ENCODE assay signal across 9 cellular contexts in the genomic region with DNA sequence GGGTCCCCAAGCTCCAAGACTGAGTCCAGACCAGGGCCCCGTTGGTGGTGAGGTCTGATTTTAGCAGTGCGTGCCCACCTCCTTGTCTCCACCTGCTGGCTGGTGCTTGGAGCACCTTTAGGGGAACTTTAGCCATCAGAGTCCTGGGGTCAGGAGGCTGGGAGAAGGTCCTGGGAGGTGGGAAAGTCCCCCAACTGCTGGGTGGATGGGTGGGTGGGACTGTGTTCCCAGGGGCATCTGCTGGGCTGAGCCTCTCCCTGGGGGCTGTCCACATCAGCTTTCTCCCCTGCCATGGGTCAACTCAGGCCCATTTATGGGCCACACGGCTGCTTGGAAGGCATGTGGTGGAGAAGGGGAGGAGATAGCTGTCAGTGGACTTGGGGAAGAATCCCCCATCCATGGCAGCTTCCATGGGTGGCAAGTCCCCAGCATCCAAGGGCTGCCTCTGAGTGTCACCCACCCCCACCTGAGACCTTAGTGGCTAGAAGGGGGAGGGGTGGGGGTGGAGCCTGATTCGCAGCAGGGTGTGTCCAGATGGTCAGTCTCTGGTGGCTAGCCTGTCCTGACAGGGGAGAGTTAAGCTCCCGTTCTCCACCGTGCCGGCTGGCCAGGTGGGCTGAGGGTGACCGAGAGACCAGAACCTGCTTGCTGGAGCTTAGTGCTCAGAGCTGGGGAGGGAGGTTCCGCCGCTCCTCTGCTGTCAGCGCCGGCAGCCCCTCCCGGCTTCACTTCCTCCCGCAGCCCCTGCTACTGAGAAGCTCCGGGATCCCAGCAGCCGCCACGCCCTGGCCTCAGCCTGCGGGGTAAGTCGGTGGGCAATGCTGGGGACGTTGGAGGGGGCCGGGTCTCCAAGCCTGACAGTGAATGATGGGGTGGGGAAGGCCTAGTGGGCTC. TPM values are rescaled to one million over a fixed set of nuclear protein-coding genes. Genes with fewer than 3 reads are reported as not detected.
A peak's percentile ranks its signal among the peaks of the same experiment; 100 is the strongest.
DNase-seq lines count a peak whose midpoint lies in the region; ATAC-seq, FAIRE-seq and TF ChIP-seq lines count a peak whose summit lies in the region.
"Had no signal": no experiment of that assay in that cellular context is flagged by ENCODE, and none has a peak within 500 bp of the region (broad histone marks: within the 10 kb centered on the region; RNA-seq: fewer than 3 reads in every experiment).

A gene with protein sequence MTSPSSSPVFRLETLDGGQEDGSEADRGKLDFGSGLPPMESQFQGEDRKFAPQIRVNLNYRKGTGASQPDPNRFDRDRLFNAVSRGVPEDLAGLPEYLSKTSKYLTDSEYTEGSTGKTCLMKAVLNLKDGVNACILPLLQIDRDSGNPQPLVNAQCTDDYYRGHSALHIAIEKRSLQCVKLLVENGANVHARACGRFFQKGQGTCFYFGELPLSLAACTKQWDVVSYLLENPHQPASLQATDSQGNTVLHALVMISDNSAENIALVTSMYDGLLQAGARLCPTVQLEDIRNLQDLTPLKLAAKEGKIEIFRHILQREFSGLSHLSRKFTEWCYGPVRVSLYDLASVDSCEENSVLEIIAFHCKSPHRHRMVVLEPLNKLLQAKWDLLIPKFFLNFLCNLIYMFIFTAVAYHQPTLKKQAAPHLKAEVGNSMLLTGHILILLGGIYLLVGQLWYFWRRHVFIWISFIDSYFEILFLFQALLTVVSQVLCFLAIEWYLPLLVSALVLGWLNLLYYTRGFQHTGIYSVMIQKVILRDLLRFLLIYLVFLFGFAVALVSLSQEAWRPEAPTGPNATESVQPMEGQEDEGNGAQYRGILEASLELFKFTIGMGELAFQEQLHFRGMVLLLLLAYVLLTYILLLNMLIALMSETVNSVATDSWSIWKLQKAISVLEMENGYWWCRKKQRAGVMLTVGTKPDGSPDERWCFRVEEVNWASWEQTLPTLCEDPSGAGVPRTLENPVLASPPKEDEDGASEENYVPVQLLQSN (plus strand): TSS at position 541 of the 894 bp plus-strand sequence. CDS start 2,098 bp downstream, outside the sequence.

- no peaks in the 10 kb centered on the region for H3K36me3 ChIP-seq in Caco-2 (ENCODE audit: control insufficient read depth, insufficient read depth, low read length)
- no peaks in the 10 kb centered on the region for H3K36me3 ChIP-seq in GM23248 (ENCODE audit: low read depth)
- H3K36me3 ChIP-seq in OCI-LY7 (ENCODE audit: insufficient read depth, low read length), result peaks cover 7% of the 10 kb centered on the region; the same call in 1 of the 2 replicates
- no peaks in the 10 kb centered on the region for H3K36me3 ChIP-seq in adipocyte (ENCODE audit: control insufficient read depth, insufficient read depth, low read length, severe bottlenecking)
- H3K36me3 ChIP-seq in keratinocyte (ENCODE audit: control insufficient read depth in 2 of 2, extremely low read depth in 1 of 2, insufficient read depth in 2 of 2, low read length in 2 of 2), result no peaks in the 10 kb centered on the region

- intact Hi-C loops in Caco-2 (cut with micrococcal nuclease; ENCODE audit: unreplicated experiment), result loop anchor here (2.0 kb wide), 1 partner anchor 52 kb away; no protein-coding TSS in a partner anchor
- intact Hi-C loops in OCI-LY7 (cut with micrococcal nuclease; ENCODE audit: unreplicated experiment), result loop anchor here (1.0 kb wide), 2 partner anchors 29 to 52 kb away; no protein-coding TSS in a partner anchor

- no peak for FAIRE-seq in keratinocyte (lab: Jason Lieb, UNC)

- H3K27me3 Mint-ChIP-seq in Caco-2 (ENCODE audit: insufficient read depth, unreplicated experiment), result no peaks in the 10 kb centered on the region

- BruUV-seq in Caco-2 (replicated peaks; lab: Mats Ljungman, UMichigan) (no TSS peak), OCI-LY7 (replicated peaks; lab: Mats Ljungman, UMichigan) (no TSS peak)

- no peak for ATAC-seq in HG03045 (IDR thresholded peaks at IDR 0.05; ENCODE audit: unreplicated experiment)

- H3K27me3 ChIP-seq in Caco-2 (replicated peaks; ENCODE audit: control insufficient read depth, insufficient read depth, low read length) (no peaks in the 10 kb centered on the region; the same call in 1 of the 2 replicates), GM23248 (replicated peaks; ENCODE audit: insufficient read depth) (no peaks in the 10 kb centered on the region), adipocyte (replicated peaks; ENCODE audit: control insufficient read depth, insufficient read depth, low read length) (no peaks in the 10 kb centered on the region), keratinocyte (ENCODE audit: control insufficient read depth, extremely low read depth, insufficient read depth, low read length) (no peaks in the 10 kb centered on the region)

- TF ChIP-seq CTCF in Caco-2 (IDR thresholded peaks at IDR 0.05; ENCODE audit: insufficient read depth in 1 of 2, low read depth in 1 of 2, low read length in 1 of 2, severe bottlenecking in 1 of 2, unreplicated experiment in 1 of 2), result peak; percentile 49 to 63
- TF ChIP-seq CTCF in OCI-LY7 (conservative IDR thresholded peaks at IDR 0.05; ENCODE audit: low read length), result peak; percentile 85
- peak; percentile 34 to 63 (median 40) for TF ChIP-seq CTCF in keratinocyte (optimal IDR thresholded peaks at IDR 0.05 in 1 of 3, IDR thresholded peaks at IDR 0.05 in 1 of 3, conservative IDR thresholded peaks at IDR 0.05 in 1 of 3; ENCODE audit: extremely low read depth in 1 of 3, insufficient read depth in 2 of 3, low read length in 3 of 3)

- peak within 1 kb of the TSS; percentile 66 for H3K9ac ChIP-seq in GM23248
- peak within 1 kb of the TSS; percentile 89 for H3K9ac ChIP-seq in adipocyte (ENCODE audit: low read length)
- no peak within 1 kb of the TSS for H3K9ac ChIP-seq in keratinocyte (ENCODE audit: control insufficient read depth, extremely low read depth, insufficient read depth, low read length)

- H3K4me2 ChIP-seq in GM23248 (ENCODE audit: unreplicated experiment), result peak within 1 kb of the TSS; percentile 61
- peak within 1 kb of the TSS; percentile 94 for H3K4me2 ChIP-seq in OCI-LY7 (ENCODE audit: low read length)
- H3K4me2 ChIP-seq in keratinocyte (ENCODE audit: control insufficient read depth, extremely low read depth, insufficient read depth, low read depth, low read length), result no peak within 1 kb of the TSS

- H3K4me1 ChIP-seq in Caco-2, result peaks cover 10% of the 10 kb centered on the region
- H3K4me1 ChIP-seq in GM23248 (ENCODE audit: insufficient read depth), result peaks cover 30% of the 10 kb centered on the region
- peaks cover 35% of the 10 kb centered on the region for H3K4me1 ChIP-seq in OCI-LY7 (ENCODE audit: insufficient read depth, low read length, poor library complexity, severe bottlenecking)
- peaks cover 34% of the 10 kb centered on the region for H3K4me1 ChIP-seq in adipocyte (ENCODE audit: control insufficient read depth, insufficient read depth, low read length)
- H3K4me1 ChIP-seq in keratinocyte (ENCODE audit: control insufficient read depth, extremely low read depth, insufficient read depth, low read length), result peaks cover 26% of the 10 kb centered on the region

- dilution Hi-C loops in keratinocyte (cut with MboI; ENCODE audit: extremely low pct_ligation_motif_present, low sequenced_read_pairs), result no loop called here

- H4K20me1 ChIP-seq in GM23248 (ENCODE audit: insufficient read depth), result no peaks in the 10 kb centered on the region
- H4K20me1 ChIP-seq in OCI-LY7 (ENCODE audit: insufficient read depth, low read length), result no peaks in the 10 kb centered on the region
- no peaks in the 10 kb centered on the region for H4K20me1 ChIP-seq in keratinocyte (ENCODE audit: control insufficient read depth, extremely low read depth, insufficient read depth, low read length)

- H3K79me2 ChIP-seq in GM23248 (ENCODE audit: insufficient read depth) (no peaks in the 10 kb centered on the region), OCI-LY7 (ENCODE audit: insufficient read depth, low read depth, low read length) (no peaks in the 10 kb centered on the region), keratinocyte (ENCODE audit: control insufficient read depth, insufficient read depth, low read length) (no peaks in the 10 kb centered on the region)

- WGBS in GM23248 (ENCODE audit: low coverage in 1 of 2, low lambda C conversion rate in 2 of 2, missing lambda C conversion rate in 2 of 2), 2 experiments, result 30 to 31% methylated on average over 20 to 21 of the region's 21 CpGs

- in situ Hi-C loops in GM23248 (cut with MboI), result no loop called here

- H3K4me3 ChIP-seq in Caco-2 (ENCODE audit: low read depth, low read length) (no peak within 1 kb of the TSS), GM23248 (peak within 1 kb of the TSS; percentile 69), OCI-LY7 (ENCODE audit: low read depth, low read length, poor library complexity, severe bottlenecking) (peak within 1 kb of the TSS; percentile 71), adipocyte (ENCODE audit: low read length) (peak within 1 kb of the TSS; percentile 81), keratinocyte (ENCODE audit: control insufficient read depth in 2 of 3, extremely low read depth in 1 of 3, insufficient read depth in 2 of 3, low read depth in 1 of 3, low read length in 3 of 3) (no peak within 1 kb of the TSS)
- H3K4me3 ChIP-seq: SK-N-MC had no signal

- peaks cover 28% of the 10 kb centered on the region for H3F3A ChIP-seq in GM23248 (ENCODE audit: insufficient read depth)

- H3K27ac ChIP-seq in GM23248 (no peak within 1 kb of the TSS), OCI-LY7 (ENCODE audit: low read depth, low read length, poor library complexity, severe bottlenecking) (peak within 1 kb of the TSS; percentile 5), keratinocyte (ENCODE audit: control insufficient read depth, insufficient read depth, low read length) (no peak within 1 kb of the TSS)
- H3K27ac ChIP-seq: SK-N-MC had no signal

- H3K9me2 ChIP-seq in GM23248 (ENCODE audit: insufficient read depth) (no peaks in the 10 kb centered on the region), OCI-LY7 (ENCODE audit: insufficient read depth, low read length) (no peaks in the 10 kb centered on the region)

- POLR2A ChIA-PET in Caco-2 (lab: Charles Lee) (interaction anchor here (0.7 kb wide), 1 partner anchor 23 kb away, joined by 4 read pairs; no protein-coding TSS in a partner anchor), OCI-LY7 (lab: Charles Lee) (interaction anchor here (0.5 to 1.6 kb wide), 5 partner anchors 17 to 60 kb away, joined by 3 to 6 read pairs (median 3); a partner anchor contains a TSS)

- CTCF ChIA-PET in Caco-2 (lab: Charles Lee), result interaction anchor here (0.5 to 1.1 kb wide), 5 partner anchors 10 to 52 kb away, joined by 3 to 8 read pairs (median 3); no protein-coding TSS in a partner anchor
- CTCF ChIA-PET in OCI-LY7 (lab: Charles Lee; ENCODE audit: unreplicated experiment), result interaction anchor here (0.6 to 1.5 kb wide), 4 partner anchors 10 to 51 kb away, joined by 3 to 9 read pairs (median 5); no protein-coding TSS in a partner anchor

- H2AFZ ChIP-seq in GM23248 (peak within 1 kb of the TSS; percentile 62), OCI-LY7 (ENCODE audit: low read length) (peak within 1 kb of the TSS; percentile 83; the same call in 1 of the 2 replicates), keratinocyte (ENCODE audit: control insufficient read depth, low read length) (no peak within 1 kb of the TSS)

- H3K9me3 ChIP-seq in Caco-2 (no peaks in the 10 kb centered on the region), GM23248 (ENCODE audit: low read depth) (no peaks in the 10 kb centered on the region), OCI-LY7 (ENCODE audit: low read length) (no peaks in the 10 kb centered on the region), adipocyte (ENCODE audit: control insufficient read depth, low read length) (no peaks in the 10 kb centered on the region), keratinocyte (ENCODE audit: control insufficient read depth, low read depth, low read length) (no peaks in the 10 kb centered on the region)

- H3K4me1 Mint-ChIP-seq in Caco-2 (ENCODE audit: low read depth, unreplicated experiment), result no peaks in the 10 kb centered on the region

- no peaks in the 10 kb centered on the region for H3K9me3 Mint-ChIP-seq in Caco-2 (ENCODE audit: unreplicated experiment)

- DNase-seq in Caco-2 (peak; percentile 58 to 62), GM23248 (no peak), OCI-LY7 (ENCODE audit: low spot score) (peak; percentile 80), adipocyte (ENCODE audit: low read depth) (no peak), keratinocyte (ENCODE audit: low read depth, low spot score) (no peak), HCEC 1CT (no peak)
- peak; percentile 52 for DNase-seq in stimulated activated CD4-positive, alpha-beta T cell treated with anti-CD3 and anti-CD28 coated beads, Interleukin-4, amount 100 ng/mL, for 24 hours

- H3K27ac Mint-ChIP-seq in Caco-2 (ENCODE audit: unreplicated experiment), result no peak within 1 kb of the TSS

- peaks cover 5% of the 10 kb centered on the region for H3K9me1 ChIP-seq in keratinocyte (ENCODE audit: control insufficient read depth, extremely low read depth, insufficient read depth, low read length)

- no peaks in the 10 kb centered on the region for H3K36me3 Mint-ChIP-seq in Caco-2 (ENCODE audit: insufficient read depth, unreplicated experiment)

- no peak within 1 kb of the TSS for H3K4me3 Mint-ChIP-seq in Caco-2 (ENCODE audit: unreplicated experiment)

RNA-seq across cellular contexts. Expression of the gene that starts here (rescaled TPM):
- total RNA-seq in Caco-2 (2022) (0.28 and 0.41 TPM in 2 replicates), OCI-LY7 (2022) (4.9 and 5.3 TPM in 2 replicates)
- total RNA-seq in GM23248 (2014; rRNA removed; shearing (Covaris generic)), result 23.9 and 25.8 TPM in 2 replicates
- polyA plus RNA-seq in GM23248 (2016; fragmentation: Nextera tagmentation; extraction: Ambion mirVana) (19.5 and 19.6 TPM in 2 replicates), keratinocyte (0.05 to 0.09 TPM (median 0.09 TPM) in 3 replicates)
- 10.5 and 15.4 TPM in 2 replicates for total RNA-seq in OCI-LY7 (2014; rRNA removed; shearing (Covaris generic))
- polyA plus RNA-seq in keratinocyte (2011; ENCODE audit: low read depth), result not detected
- polyA plus RNA-seq in keratinocyte (2011; cell fraction: cytosol; rRNA removed), result 0.18 and 0.32 TPM in 2 replicates
- 0.31 and 0.56 TPM in 2 replicates for polyA plus RNA-seq in keratinocyte (2011; cell fraction: nucleus; rRNA removed)
- 0.49 TPM in 1 of 2 replicates, not detected in the other for polyA plus RNA-seq in keratinocyte (2012; ENCODE audit: low replicate concordance)
- 0.49 to 0.64 TPM in 2 of 3 replicates, not detected in the other for polyA minus RNA-seq in keratinocyte
- polyA minus RNA-seq in keratinocyte (2011; cell fraction: cytosol; rRNA and poly(A)+ RNA removed), result not detected
- not detected in 2 replicates for polyA minus RNA-seq in keratinocyte (2011; cell fraction: nucleus; rRNA and poly(A)+ RNA removed)

Comparison
In these comparisons a context has a peak if more than half of its experiments do, and no peak if none do; other contexts are left out.
1. RNA of the gene that starts here (polyA plus RNA-seq): 19.5 to 19.6 TPM in GM23248; 0.05 to 0.56 TPM in keratinocyte; every median in the first group is over 10 times any median in the second.
2. Peak in DNase-seq in Caco-2; RNA of the gene not detected or under 1 TPM.
3. DNase-seq: peak in OCI-LY7 (single experiment) and stimulated activated CD4-positive, alpha-beta T cell treated with anti-CD3 and anti-CD28 coated beads, Interleukin-4, amount 100 ng/mL, for 24 hours (single experiment); none in GM23248 (single experiment), adipocyte (single experiment), keratinocyte (single experiment) and HCEC 1CT (single experiment).
4. H3K4me3 ChIP-seq: peak in GM23248 (single experiment), OCI-LY7 (single experiment) and adipocyte (single experiment); none in Caco-2 (single experiment) and keratinocyte (0 of 3).
5. Peak in every context shown above with its lines, with median percentiles within 50 percentile points of each other: CTCF ChIP-seq.